Comparison of ENCODE assay signal across 14 cellular contexts in genomic region chr3:51637144-51637940, GRCh38. TPM values are rescaled to one million over a fixed set of nuclear protein-coding genes. Genes with fewer than 3 reads are reported as not detected.
DNase-seq lines count a peak whose midpoint lies in the region; ATAC-seq, FAIRE-seq and TF ChIP-seq lines count a peak whose summit lies in the region.
"Had no signal": no experiment of that assay in that cellular context is flagged by ENCODE, and none has a peak within 500 bp of the region (broad histone marks: within the 10 kb centered on the region; RNA-seq: fewer than 3 reads in every experiment).

No MANE protein-coding gene starts in this region.

- H3K27me3 ChIP-seq in SK-N-SH (ENCODE audit: insufficient read depth) (no peaks in the 10 kb centered on the region), K562 (ENCODE audit: control insufficient read depth in 2 of 2, insufficient read depth in 2 of 2, low read length in 2 of 2) (no peaks in the 10 kb centered on the region)
- H3K27me3 ChIP-seq: SJSA1 had no signal

- no peaks in the 10 kb centered on the region for H3K9me1 ChIP-seq in K562 (ENCODE audit: control insufficient read depth, insufficient read depth, low read length)

- H3K4me2 ChIP-seq in SK-N-SH (no peak overlapping the region), K562 (ENCODE audit: insufficient read depth, low read length) (no peak overlapping the region)

- DNase-seq in SK-N-SH (no peak), K562 (ENCODE audit: extremely low read depth in 1 of 4, low spot score in 3 of 4) (no peak), left lobe of liver (ENCODE audit: low spot score) (peak; percentile 67), type B pancreatic cell (ENCODE audit: extremely low spot score, unreplicated experiment) (no peak), foreskin melanocyte (no peak)
- DNase-seq in activated CD8-positive, alpha-beta T cell treated with anti-CD3 and anti-CD28 coated beads, Interleukin-2, amount 10 ng/mL, durations not matched to agents 7 days and 5 days = no peak
- DNase-seq: DMS79, GOT3, NCI-H1105 treated with DMSO at 0.1 percent for 48 hours, NCI-H1930 had no signal

- no peaks in the 10 kb centered on the region for H3K27me3 Mint-ChIP-seq in type B pancreatic cell
- no peaks in the 10 kb centered on the region for H3K27me3 Mint-ChIP-seq in activated CD8-positive, alpha-beta T cell treated with anti-CD3 and anti-CD28 coated beads, Interleukin-2, amount 10 ng/mL, durations not matched to agents 7 days and 5 days (ENCODE audit: low read depth)

- H4K20me1 ChIP-seq in SK-N-SH (ENCODE audit: insufficient read depth) = no peaks in the 10 kb centered on the region
- no peaks in the 10 kb centered on the region for H4K20me1 ChIP-seq in K562 (replicated peaks; ENCODE audit: control insufficient read depth, insufficient read depth, low read length)

- H3K9me3 ChIP-seq in SK-N-SH (no peaks in the 10 kb centered on the region), K562 (replicated peaks; ENCODE audit: control insufficient read depth, insufficient read depth, low read depth, low read length) (no peaks in the 10 kb centered on the region)
- H3K9me3 ChIP-seq: SJSA1 had no signal

- intact Hi-C loops in K562 (cut with micrococcal nuclease) = no loop called here

- no peaks in the 10 kb centered on the region for H3K9me3 Mint-ChIP-seq in type B pancreatic cell
- no peaks in the 10 kb centered on the region for H3K9me3 Mint-ChIP-seq in activated CD8-positive, alpha-beta T cell treated with anti-CD3 and anti-CD28 coated beads, Interleukin-2, amount 10 ng/mL, durations not matched to agents 7 days and 5 days (ENCODE audit: insufficient read depth)
- H3K9me3 Mint-ChIP-seq: HFFc6 had no signal

- H3K4me3 Mint-ChIP-seq in type B pancreatic cell = peak overlapping the region; percentile 24
- H3K4me3 Mint-ChIP-seq in activated CD8-positive, alpha-beta T cell treated with anti-CD3 and anti-CD28 coated beads, Interleukin-2, amount 10 ng/mL, durations not matched to agents 7 days and 5 days = no peak overlapping the region
- H3K4me3 Mint-ChIP-seq: HFFc6 had no signal

- TF ChIP-seq CTCF in SK-N-SH (IDR thresholded peaks at IDR 0.05) (no peak), K562 (IDR thresholded peaks at IDR 0.05 in 2 of 3, conservative IDR thresholded peaks at IDR 0.05 in 1 of 3; ENCODE audit: insufficient read depth in 2 of 3, low read depth in 1 of 3, low read length in 3 of 3) (no peak), type B pancreatic cell (conservative IDR thresholded peaks at IDR 0.05) (no peak)

- H3K4me1 ChIP-seq in SK-N-SH (ENCODE audit: control insufficient read depth in 1 of 2, insufficient read depth in 2 of 2, low read depth in 1 of 2, low read length in 1 of 2) (no peaks in the 10 kb centered on the region), K562 (replicated peaks in 1 of 2; ENCODE audit: control insufficient read depth in 2 of 2, insufficient read depth in 2 of 2, low read length in 2 of 2) (no peaks in the 10 kb centered on the region)
- H3K4me1 ChIP-seq: SJSA1 had no signal

- H3K36me3 Mint-ChIP-seq in type B pancreatic cell = peaks cover 18% of the 10 kb centered on the region
- H3K36me3 Mint-ChIP-seq in activated CD8-positive, alpha-beta T cell treated with anti-CD3 and anti-CD28 coated beads, Interleukin-2, amount 10 ng/mL, durations not matched to agents 7 days and 5 days (ENCODE audit: low read depth) = peaks cover 40% of the 10 kb centered on the region

- CTCF ChIA-PET in SK-N-SH (lab: Yijun Ruan, JAX) = interaction anchor here (0.8 to 2.7 kb wide), 13 partner anchors 12 to 137 kb away, joined by 3 to 31 read pairs (median 4); partner anchors contain the start of gene DCAF1
- CTCF ChIA-PET in K562 (lab: Yijun Ruan, JAX; ENCODE audit: low intra/inter-chr PET ratio) = interaction anchor here (0.6 to 2.1 kb wide), 5 partner anchors 12 to 137 kb away, joined by 3 to 18 read pairs (median 6); partner anchors contain the start of gene DCAF1
- CTCF ChIA-PET in activated CD8-positive, alpha-beta T cell treated with anti-CD3 and anti-CD28 coated beads, Interleukin-2, amount 10 ng/mL, durations not matched to agents 7 days and 5 days (lab: Charles Lee) = interaction anchor here (0.8 to 8.0 kb wide), 2 partner anchors 45 to 136 kb away, joined by 3 to 64 read pairs; partner anchors contain the start of gene DCAF1

- no peaks in the 10 kb centered on the region for H3K9me2 ChIP-seq in SK-N-SH

- H3K79me2 ChIP-seq in SK-N-SH (ENCODE audit: insufficient read depth) (no peaks in the 10 kb centered on the region), K562 (ENCODE audit: control insufficient read depth, insufficient read depth, low read length) (no peaks in the 10 kb centered on the region)

- ATAC-seq in SK-N-SH treated with all-trans-retinoic acid at 6 μM for 48 hours = peak; percentile 27
- peak; percentile 25; the same call in 2 of the 3 replicates for ATAC-seq in K562
- peak; percentile 87 for ATAC-seq in left lobe of liver
- ATAC-seq in GM21786 (IDR thresholded peaks at IDR 0.05; ENCODE audit: unreplicated experiment) = no peak
- ATAC-seq in activated CD8-positive, alpha-beta T cell treated with anti-CD3 and anti-CD28 coated beads, Interleukin-2, amount 10 ng/mL, durations not matched to agents 7 days and 5 days = no peak

- in situ Hi-C loops in K562 (cut with MboI) = loop anchor here (5.0 kb wide), 1 partner anchor 135 kb away; the partner anchor contains the start of gene DCAF1

- TF ChIP-seq EP300 in SK-N-SH (IDR thresholded peaks at IDR 0.05; ENCODE audit: borderline replicate concordance in 1 of 2, low read depth in 1 of 2, low read length in 1 of 2) = no peak
- no peak for TF ChIP-seq EP300 in K562 (IDR thresholded peaks at IDR 0.05; ENCODE audit: low read length)

- WGBS in SK-N-SH (ENCODE audit: low lambda C conversion rate) = 89% methylated on average over 11 of the region's 14 CpGs
- 84% methylated on average over 10 of the region's 14 CpGs for WGBS in K562 (ENCODE audit: insufficient coverage, low coverage, missing lambda C conversion rate)

- TF ChIP-seq RAD21 in SK-N-SH (IDR thresholded peaks at IDR 0.05; ENCODE audit: low read length) (no peak), K562 (CRISPR knock-in tag; conservative IDR thresholded peaks at IDR 0.05 in 1 of 2, IDR thresholded peaks at IDR 0.05 in 1 of 2) (no peak)

- peaks cover 6% of the 10 kb centered on the region for H3K4me1 Mint-ChIP-seq in type B pancreatic cell (ENCODE audit: unreplicated experiment)
- H3K4me1 Mint-ChIP-seq in activated CD8-positive, alpha-beta T cell treated with anti-CD3 and anti-CD28 coated beads, Interleukin-2, amount 10 ng/mL, durations not matched to agents 7 days and 5 days (ENCODE audit: low read depth) = no peaks in the 10 kb centered on the region

- TF ChIP-seq POLR2A in K562 (conservative IDR thresholded peaks at IDR 0.05) = no peak

- no peak overlapping the region for H3K27ac ChIP-seq in SK-N-SH (ENCODE audit: low read depth in 2 of 2, low read length in 1 of 2)
- H3K27ac ChIP-seq in K562 (ENCODE audit: extremely low read depth, low read depth, low read length) = no peak overlapping the region
- H3K27ac ChIP-seq: SJSA1 had no signal

- POLR2A ChIA-PET in SK-N-SH (lab: Yijun Ruan, JAX) (no interaction called here), K562 (lab: Yijun Ruan, JAX) (no interaction called here)
- POLR2A ChIA-PET in activated CD8-positive, alpha-beta T cell treated with anti-CD3 and anti-CD28 coated beads, Interleukin-2, amount 10 ng/mL, durations not matched to agents 7 days and 5 days (lab: Charles Lee) = no interaction called here

- no peak overlapping the region for H2AFZ ChIP-seq in SK-N-SH (ENCODE audit: low read depth)
- H2AFZ ChIP-seq in K562 (ENCODE audit: low read depth, low read length) = no peak overlapping the region

- no TSS peak for BruUV-seq in K562 (replicated peaks; lab: Mats Ljungman, UMichigan)

- FAIRE-seq in K562 (lab: Jason Lieb, UNC) = no peak

- H3K27ac Mint-ChIP-seq in type B pancreatic cell = peak overlapping the region; percentile 89
- H3K27ac Mint-ChIP-seq in activated CD8-positive, alpha-beta T cell treated with anti-CD3 and anti-CD28 coated beads, Interleukin-2, amount 10 ng/mL, durations not matched to agents 7 days and 5 days = no peak overlapping the region
- H3K27ac Mint-ChIP-seq: HFFc6 had no signal

- H3K9ac ChIP-seq in SK-N-SH = no peak overlapping the region
- no peak overlapping the region for H3K9ac ChIP-seq in K562 (ENCODE audit: insufficient read depth in 1 of 2, low read depth in 2 of 2, low read length in 2 of 2)

- no peaks in the 10 kb centered on the region for H3F3A ChIP-seq in SK-N-SH (replicated peaks; ENCODE audit: insufficient read depth)

- H3K36me3 ChIP-seq in SK-N-SH (replicated peaks in 1 of 2; ENCODE audit: control insufficient read depth in 1 of 2, insufficient read depth in 2 of 2, low read length in 1 of 2) = peaks cover 34 to 74% of the 10 kb centered on the region in 2 experiments
- H3K36me3 ChIP-seq in K562 (ENCODE audit: control insufficient read depth, insufficient read depth, low read length) = peaks cover 62% of the 10 kb centered on the region; the same call in 2 of the 3 replicates

- H3K4me3 ChIP-seq in SK-N-SH (ENCODE audit: low read depth in 2 of 2, low read length in 1 of 2) = no peak overlapping the region; a peak in 1 of 4 replicates
- H3K4me3 ChIP-seq in K562 = no peak overlapping the region
- H3K4me3 ChIP-seq: SJSA1 had no signal

RNA-seq across cellular contexts. Expression of gene TEX264, which starts 33.7 kb away (rescaled TPM):
- 82.1 and 86.0 TPM in 2 replicates for polyA plus RNA-seq in SK-N-SH (2012; rRNA removed)
- polyA plus RNA-seq in SK-N-SH (2012; cell fraction: cytosol; rRNA removed) = 39.3 and 60.0 TPM in 2 replicates
- polyA plus RNA-seq in SK-N-SH (2012; cell fraction: nucleus; rRNA removed) = 71.2 and 84.0 TPM in 2 replicates
- 12.5 and 39.2 TPM in 2 replicates for total RNA-seq in K562 (2011; cell fraction: chromatin; rRNA removed; ENCODE audit: low replicate concordance)
- total RNA-seq in K562 (2011; cell fraction: nucleolus; rRNA removed) = 61.0 and 67.0 TPM in 2 replicates
- 35.3 and 41.1 TPM in 2 replicates for total RNA-seq in K562 (2011; cell fraction: nucleoplasm; rRNA removed)
- total RNA-seq in K562 (2014; rRNA removed) = 31.0 and 42.5 TPM in 2 replicates
- 19.8 and 25.4 TPM in 2 replicates for total RNA-seq in K562 (2014; rRNA removed; fragmentation: Illumina TruSeq; extraction: Trizol)
- 31.3 and 34.7 TPM in 2 replicates for total RNA-seq in K562 (2015; rRNA removed; fragmentation: Illumina TruSeq; extraction: Trizol)
- 29.5 and 32.1 TPM in 2 replicates for total RNA-seq in K562 (2021)
- 31.3 and 35.8 TPM in 2 replicates for polyA plus RNA-seq in K562 (2011; rRNA removed)
- polyA plus RNA-seq in K562 (2011; cell fraction: cytosol; rRNA removed) = 83.8 and 104 TPM in 2 replicates
- 35.5 and 49.7 TPM in 2 replicates for polyA plus RNA-seq in K562 (2011; cell fraction: nucleus; rRNA removed)
- polyA plus RNA-seq in K562 (2012) = 26.9 and 37.0 TPM in 2 replicates
- polyA plus RNA-seq in K562 (2014; fragmentation: Illumina TruSeq; extraction: Trizol) = 44.4 and 47.0 TPM in 2 replicates
- polyA plus RNA-seq in K562 (2014; fragmentation: Nextera tagmentation; extraction: Ambion mirVana) = 10 to 100 TPM in 1 of 2 experiments, 1 to 10 TPM in 1; 4.1 to 20.2 TPM
- polyA plus RNA-seq in K562 (2014; rRNA removed) = 30.1 and 34.9 TPM in 2 replicates
- polyA minus RNA-seq in K562 (2011; rRNA and poly(A)+ RNA removed) = 35.9 and 38.8 TPM in 2 replicates
- 16.5 and 17.7 TPM in 2 replicates for polyA minus RNA-seq in K562 (2011; cell fraction: cytosol; rRNA and poly(A)+ RNA removed)
- 12.3 and 17.1 TPM in 2 replicates for polyA minus RNA-seq in K562 (2011; cell fraction: nucleus; rRNA and poly(A)+ RNA removed)
- total RNA-seq in left lobe of liver = 39.2 TPM
- 43.8 and 50.0 TPM in 2 replicates for total RNA-seq in type B pancreatic cell (ENCODE audit: low replicate concordance)
- 10 to 100 TPM; 62.6 to 65.0 TPM for total RNA-seq in activated CD8-positive, alpha-beta T cell treated with anti-CD3 and anti-CD28 coated beads, Interleukin-2, amount 10 ng/mL, durations not matched to agents 7 days and 5 days

Comparison
In these comparisons a context has a peak if more than half of its experiments do, and no peak if none do; other contexts are left out.
1. ATAC-seq: peak in SK-N-SH treated with all-trans-retinoic acid at 6 μM for 48 hours (single experiment), K562 (single experiment) and left lobe of liver (single experiment); none in GM21786 (single experiment) and activated CD8-positive, alpha-beta T cell treated with anti-CD3 and anti-CD28 coated beads, Interleukin-2, amount 10 ng/mL, durations not matched to agents 7 days and 5 days (single experiment).